ENCODE assay signal across 8 cellular contexts in genomic region chr2:170817247-170817998, GRCh38. TPM values are rescaled to one million over a fixed set of nuclear protein-coding genes. Genes with fewer than 3 reads are reported as not detected.
DNase-seq lines count a peak whose midpoint lies in the region; TF ChIP-seq lines count a peak whose summit lies in the region.

No MANE protein-coding gene starts in this region.

- TF ChIP-seq CTCF in suprapubic skin (IDR thresholded peaks at IDR 0.05): no peak

- peak; percentile 5 for DNase-seq in NCI-H2107 treated with DMSO at 0.1 percent for 48 hours (lab: John Stamatoyannopoulos, UW; ENCODE audit: unreplicated experiment)
- no peak for DNase-seq in NCI-H2107 (lab: John Stamatoyannopoulos, UW)
- peak; percentile 10 for DNase-seq in NCI-H2029 treated with DMSO at 0.1 percent for 48 hours (lab: John Stamatoyannopoulos, UW)
- DNase-seq in amniotic epithelial cell (ENCODE audit: low read depth): peak; percentile 15
- DNase-seq in kidney glomerular epithelial cell (lab: John Stamatoyannopoulos, UW): peak; percentile 63
- DNase-seq in suprapubic skin (ENCODE audit: low spot score in 2 of 2): no peak
- DNase-seq in middle frontal gyrus (ENCODE audit: extremely low spot score, low spot score): no peak
- no peak for DNase-seq in UCSD-AML1 (lab: John Stamatoyannopoulos, UW; ENCODE audit: unreplicated experiment)

- no peaks in the 10 kb centered on the region for H3K9me3 ChIP-seq in suprapubic skin

- no peak for TF ChIP-seq EP300 in suprapubic skin (IDR thresholded peaks at IDR 0.05)

- peaks cover 97% of the 10 kb centered on the region for H3K27me3 ChIP-seq in suprapubic skin

- 2% methylated on average over 27 of the region's 59 CpGs for WGBS in suprapubic skin

- peaks cover 77% of the 10 kb centered on the region for H3K4me1 ChIP-seq in suprapubic skin

- H3K36me3 ChIP-seq in suprapubic skin: no peaks in the 10 kb centered on the region

- H3K4me3 ChIP-seq in suprapubic skin: peak overlapping the region; percentile 55

- no peak overlapping the region for H3K27ac ChIP-seq in suprapubic skin

- no peak for TF ChIP-seq POLR2A in suprapubic skin (IDR thresholded peaks at IDR 0.05)

RNA-seq across cellular contexts. Expression of gene GAD1, which starts 0.7 kb away (rescaled TPM):
- 1 to 10 TPM in 1 of 4 donors, not detected in 3; 2.6 TPM for total RNA-seq in suprapubic skin

RNA-seq across cellular contexts. Expression of gene ERICH2, which starts 47.2 kb away (rescaled TPM):
- total RNA-seq in suprapubic skin: not detected

Comparison
In these comparisons a context has a peak if more than half of its experiments do, and no peak if none do; other contexts are left out.
1. DNase-seq: peak in NCI-H2107 treated with DMSO at 0.1 percent for 48 hours (single experiment), NCI-H2029 treated with DMSO at 0.1 percent for 48 hours (single experiment), amniotic epithelial cell (single experiment) and kidney glomerular epithelial cell (single experiment); none in NCI-H2107 (single experiment), suprapubic skin (0 of 2), middle frontal gyrus (single experiment) and UCSD-AML1 (single experiment).